Comparison of ENCODE assay signal across 2 cellular contexts in the genomic region with DNA sequence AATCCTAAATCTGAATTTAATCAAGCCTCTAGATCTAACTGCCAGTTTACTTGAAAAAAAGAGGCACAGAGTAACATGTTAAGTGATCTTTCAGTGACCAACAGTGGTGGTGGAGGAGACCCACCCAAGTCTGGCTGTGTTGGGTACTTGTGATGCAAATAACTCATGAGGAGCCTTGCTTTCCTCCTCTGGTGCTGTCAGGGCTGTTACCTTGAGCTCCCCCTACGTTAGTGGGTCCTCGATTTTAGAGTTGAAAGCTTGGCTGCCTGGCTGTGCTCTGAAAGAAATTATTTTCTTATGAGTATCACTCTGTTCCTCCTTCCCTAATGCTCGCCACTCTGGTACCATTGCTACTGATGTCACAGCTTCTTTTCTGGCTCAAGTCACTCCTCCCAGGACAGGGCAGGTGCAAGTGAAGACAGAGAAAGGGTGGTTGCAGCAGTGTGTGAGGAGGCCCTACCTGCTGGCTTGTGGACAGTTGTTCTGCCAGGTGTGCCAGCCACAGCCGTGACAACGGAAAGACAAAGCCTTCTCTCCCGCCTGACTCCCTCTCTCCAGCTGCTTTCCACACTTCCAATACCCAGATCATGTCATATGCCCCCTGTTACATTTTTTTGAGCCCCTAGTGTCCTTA.
A peak's percentile ranks its signal among the peaks of the same experiment; 100 is the strongest.
TF ChIP-seq lines count a peak whose summit lies in the region.

No MANE protein-coding gene starts in this region.

TF ChIP-seq in GM23338, 12 proteins besides CTCF, POLR2A, EP300 and RAD21 (continued from another document):
- TF ChIP-seq REST (IDR thresholded peaks at IDR 0.05; ENCODE audit: unreplicated experiment), result no peak
- TF ChIP-seq, protein P1, sequence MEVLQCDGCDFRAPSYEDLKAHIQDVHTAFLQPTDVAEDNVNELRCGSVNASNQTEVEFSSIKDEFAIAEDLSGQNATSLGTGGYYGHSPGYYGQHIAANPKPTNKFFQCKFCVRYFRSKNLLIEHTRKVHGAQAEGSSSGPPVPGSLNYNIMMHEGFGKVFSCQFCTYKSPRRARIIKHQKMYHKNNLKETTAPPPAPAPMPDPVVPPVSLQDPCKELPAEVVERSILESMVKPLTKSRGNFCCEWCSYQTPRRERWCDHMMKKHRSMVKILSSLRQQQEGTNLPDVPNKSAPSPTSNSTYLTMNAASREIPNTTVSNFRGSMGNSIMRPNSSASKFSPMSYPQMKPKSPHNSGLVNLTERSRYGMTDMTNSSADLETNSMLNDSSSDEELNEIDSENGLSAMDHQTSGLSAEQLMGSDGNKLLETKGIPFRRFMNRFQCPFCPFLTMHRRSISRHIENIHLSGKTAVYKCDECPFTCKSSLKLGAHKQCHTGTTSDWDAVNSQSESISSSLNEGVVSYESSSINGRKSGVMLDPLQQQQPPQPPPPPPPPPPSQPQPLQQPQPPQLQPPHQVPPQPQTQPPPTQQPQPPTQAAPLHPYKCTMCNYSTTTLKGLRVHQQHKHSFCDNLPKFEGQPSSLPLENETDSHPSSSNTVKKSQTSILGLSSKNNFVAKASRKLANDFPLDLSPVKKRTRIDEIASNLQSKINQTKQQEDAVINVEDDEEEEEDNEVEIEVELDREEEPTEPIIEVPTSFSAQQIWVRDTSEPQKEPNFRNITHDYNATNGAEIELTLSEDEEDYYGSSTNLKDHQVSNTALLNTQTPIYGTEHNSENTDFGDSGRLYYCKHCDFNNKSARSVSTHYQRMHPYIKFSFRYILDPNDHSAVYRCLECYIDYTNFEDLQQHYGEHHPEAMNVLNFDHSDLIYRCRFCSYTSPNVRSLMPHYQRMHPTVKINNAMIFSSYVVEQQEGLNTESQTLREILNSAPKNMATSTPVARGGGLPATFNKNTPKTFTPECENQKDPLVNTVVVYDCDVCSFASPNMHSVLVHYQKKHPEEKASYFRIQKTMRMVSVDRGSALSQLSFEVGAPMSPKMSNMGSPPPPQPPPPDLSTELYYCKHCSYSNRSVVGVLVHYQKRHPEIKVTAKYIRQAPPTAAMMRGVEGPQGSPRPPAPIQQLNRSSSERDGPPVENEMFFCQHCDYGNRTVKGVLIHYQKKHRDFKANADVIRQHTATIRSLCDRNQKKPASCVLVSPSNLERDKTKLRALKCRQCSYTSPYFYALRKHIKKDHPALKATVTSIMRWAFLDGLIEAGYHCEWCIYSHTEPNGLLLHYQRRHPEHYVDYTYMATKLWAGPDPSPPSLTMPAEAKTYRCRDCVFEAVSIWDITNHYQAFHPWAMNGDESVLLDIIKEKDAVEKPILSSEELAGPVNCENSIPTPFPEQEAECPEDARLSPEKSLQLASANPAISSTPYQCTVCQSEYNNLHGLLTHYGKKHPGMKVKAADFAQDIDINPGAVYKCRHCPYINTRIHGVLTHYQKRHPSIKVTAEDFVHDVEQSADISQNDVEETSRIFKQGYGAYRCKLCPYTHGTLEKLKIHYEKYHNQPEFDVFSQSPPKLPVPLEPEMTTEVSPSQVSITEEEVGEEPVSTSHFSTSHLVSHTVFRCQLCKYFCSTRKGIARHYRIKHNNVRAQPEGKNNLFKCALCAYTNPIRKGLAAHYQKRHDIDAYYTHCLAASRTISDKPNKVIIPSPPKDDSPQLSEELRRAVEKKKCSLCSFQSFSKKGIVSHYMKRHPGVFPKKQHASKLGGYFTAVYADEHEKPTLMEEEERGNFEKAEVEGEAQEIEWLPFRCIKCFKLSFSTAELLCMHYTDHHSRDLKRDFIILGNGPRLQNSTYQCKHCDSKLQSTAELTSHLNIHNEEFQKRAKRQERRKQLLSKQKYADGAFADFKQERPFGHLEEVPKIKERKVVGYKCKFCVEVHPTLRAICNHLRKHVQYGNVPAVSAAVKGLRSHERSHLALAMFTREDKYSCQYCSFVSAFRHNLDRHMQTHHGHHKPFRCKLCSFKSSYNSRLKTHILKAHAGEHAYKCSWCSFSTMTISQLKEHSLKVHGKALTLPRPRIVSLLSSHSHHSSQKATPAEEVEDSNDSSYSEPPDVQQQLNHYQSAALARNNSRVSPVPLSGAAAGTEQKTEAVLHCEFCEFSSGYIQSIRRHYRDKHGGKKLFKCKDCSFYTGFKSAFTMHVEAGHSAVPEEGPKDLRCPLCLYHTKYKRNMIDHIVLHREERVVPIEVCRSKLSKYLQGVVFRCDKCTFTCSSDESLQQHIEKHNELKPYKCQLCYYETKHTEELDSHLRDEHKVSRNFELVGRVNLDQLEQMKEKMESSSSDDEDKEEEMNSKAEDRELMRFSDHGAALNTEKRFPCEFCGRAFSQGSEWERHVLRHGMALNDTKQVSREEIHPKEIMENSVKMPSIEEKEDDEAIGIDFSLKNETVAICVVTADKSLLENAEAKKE (CRISPR knock-in tag; IDR thresholded peaks at IDR 0.05), result 0 out of 2 replicates have a peak, but pooled peaks have one; percentile 9

TF ChIP-seq in WTC11, 78 proteins besides CTCF, POLR2A, EP300 and RAD21 (continued from another document):
- TF ChIP-seq ZNF281 (CRISPR knock-in tag; IDR thresholded peaks at IDR 0.05), result no peak
- TF ChIP-seq ZMAT4 (CRISPR knock-in tag; IDR thresholded peaks at IDR 0.05), result no peak
- no peak for TF ChIP-seq SP1 (CRISPR knock-in tag; conservative IDR thresholded peaks at IDR 0.05)
- no peak for TF ChIP-seq IRF2 (CRISPR knock-in tag; IDR thresholded peaks at IDR 0.05; ENCODE audit: borderline replicate concordance, low read depth)
- no peak for TF ChIP-seq JAZF1 (CRISPR knock-in tag; IDR thresholded peaks at IDR 0.05)
- TF ChIP-seq ZNF532 (CRISPR knock-in tag; IDR thresholded peaks at IDR 0.05; ENCODE audit: borderline replicate concordance), result no peak
- no peak for TF ChIP-seq NFE2L1 (CRISPR knock-in tag; IDR thresholded peaks at IDR 0.05)
- no peak for TF ChIP-seq GTF2I (CRISPR knock-in tag; conservative IDR thresholded peaks at IDR 0.05)
- no peak for TF ChIP-seq PREB (CRISPR knock-in tag; IDR thresholded peaks at IDR 0.05; ENCODE audit: borderline replicate concordance)
- no peak for TF ChIP-seq NFATC4 (CRISPR knock-in tag; IDR thresholded peaks at IDR 0.05)
- no peak for TF ChIP-seq ZNF138 (CRISPR knock-in tag; conservative IDR thresholded peaks at IDR 0.05)
- no peak for TF ChIP-seq ATF6 (CRISPR knock-in tag; IDR thresholded peaks at IDR 0.05)
- TF ChIP-seq, protein P2, sequence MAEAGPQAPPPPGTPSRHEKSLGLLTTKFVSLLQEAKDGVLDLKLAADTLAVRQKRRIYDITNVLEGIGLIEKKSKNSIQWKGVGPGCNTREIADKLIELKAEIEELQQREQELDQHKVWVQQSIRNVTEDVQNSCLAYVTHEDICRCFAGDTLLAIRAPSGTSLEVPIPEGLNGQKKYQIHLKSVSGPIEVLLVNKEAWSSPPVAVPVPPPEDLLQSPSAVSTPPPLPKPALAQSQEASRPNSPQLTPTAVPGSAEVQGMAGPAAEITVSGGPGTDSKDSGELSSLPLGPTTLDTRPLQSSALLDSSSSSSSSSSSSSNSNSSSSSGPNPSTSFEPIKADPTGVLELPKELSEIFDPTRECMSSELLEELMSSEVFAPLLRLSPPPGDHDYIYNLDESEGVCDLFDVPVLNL (CRISPR knock-in tag; IDR thresholded peaks at IDR 0.05; ENCODE audit: borderline replicate concordance, low read depth), result no peak
- TF ChIP-seq AFF4 (CRISPR knock-in tag; IDR thresholded peaks at IDR 0.05; ENCODE audit: borderline replicate concordance), result no peak
- TF ChIP-seq ZNF232 (CRISPR knock-in tag; IDR thresholded peaks at IDR 0.05), result no peak
